9 cellular contexts compared by ENCODE assay signal in the genomic region with DNA sequence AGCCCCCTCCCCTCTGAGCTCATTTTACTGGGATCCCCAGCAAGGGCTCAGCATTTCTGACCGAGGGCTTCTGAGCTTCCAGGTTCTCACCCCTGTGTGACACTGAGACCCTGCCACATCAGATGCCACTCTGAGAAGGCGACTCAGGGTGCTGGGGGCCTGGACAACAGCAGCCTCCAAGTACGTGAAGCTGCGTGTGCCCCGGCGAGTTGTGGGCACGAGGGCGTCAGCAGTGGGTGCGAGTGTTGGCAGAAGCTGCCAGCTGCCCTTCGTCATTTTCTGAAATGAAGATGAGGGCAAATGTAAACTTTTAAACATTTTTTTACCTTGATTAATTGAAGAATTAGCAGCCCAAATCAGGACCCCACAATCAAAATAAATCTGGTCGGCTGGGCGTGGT.
"Had no signal": no experiment of that assay in that cellular context is flagged by ENCODE, and none has a peak within 500 bp of the region (broad histone marks: within the 10 kb centered on the region; RNA-seq: fewer than 3 reads in every experiment).

No MANE protein-coding gene starts in this region.

- H2AFZ ChIP-seq: GM23248 had no signal

- H3K4me1 ChIP-seq: HAP-1 had no signal

- H3K9me3 ChIP-seq: HAP-1 had no signal

- H3K27ac ChIP-seq: GM23248 had no signal

- H3K4me3 ChIP-seq: GM23248, HAP-1, K562 had no signal

- ATAC-seq: HCT116, K562 had no signal

- H3K9ac ChIP-seq: GM23248 had no signal

- DNase-seq: GM23248, GOT3, H7, HFFc6, IMR-90, KG1 had no signal
